In genomic region chr7:146966274-146966673, GRCh38 we compare ENCODE assay signal across 22 cellular contexts.
"Had no signal": no experiment of that assay in that cellular context is flagged by ENCODE, and none has a peak within 500 bp of the region (broad histone marks: within the 10 kb centered on the region; RNA-seq: fewer than 3 reads in every experiment).

No MANE protein-coding gene starts in this region.

- H3K27me3 ChIP-seq: colonic mucosa, esophagus squamous epithelium, gastrocnemius medialis, heart right ventricle, left lung had no signal

- H3K4me3 ChIP-seq: colonic mucosa, esophagus squamous epithelium, gastrocnemius medialis, heart right ventricle, left lung, lower lobe of right lung, mucosa of descending colon had no signal

- ATAC-seq: effector memory CD8-positive, alpha-beta T cell; esophagus mucosa; gastrocnemius medialis; heart right ventricle; left cardiac atrium; left lung; left ventricle myocardium superior; lower lobe of right lung; mucosa of descending colon had no signal

- DNase-seq: colonic mucosa; cortex of kidney; effector CD8-positive, alpha-beta T cell; effector memory CD8-positive, alpha-beta T cell; endodermal cell; erythroblast; esophagus squamous epithelium; foreskin fibroblast; foreskin melanocyte; gastrocnemius medialis; glutamatergic neuron; head of caudate nucleus; heart right ventricle; hippocampal formation; left cardiac atrium; left lung; left ventricle myocardium superior; lower lobe of right lung; mesenchymal stem cell; mucosa of descending colon had no signal

- H3K36me3 ChIP-seq: colonic mucosa, esophagus squamous epithelium, gastrocnemius medialis, heart right ventricle, left lung, lower lobe of right lung had no signal

- H3K4me1 ChIP-seq: colonic mucosa, esophagus squamous epithelium, gastrocnemius medialis, left lung, lower lobe of right lung had no signal

- H3K27ac ChIP-seq: colonic mucosa, epithelial cell of prostate, esophagus squamous epithelium, gastrocnemius medialis, heart right ventricle, left lung, lower lobe of right lung had no signal

- H3K9me3 ChIP-seq: colonic mucosa, esophagus squamous epithelium, gastrocnemius medialis, lower lobe of right lung had no signal
